Comparison of ENCODE assay signal across 1 cellular context in the genomic region with DNA sequence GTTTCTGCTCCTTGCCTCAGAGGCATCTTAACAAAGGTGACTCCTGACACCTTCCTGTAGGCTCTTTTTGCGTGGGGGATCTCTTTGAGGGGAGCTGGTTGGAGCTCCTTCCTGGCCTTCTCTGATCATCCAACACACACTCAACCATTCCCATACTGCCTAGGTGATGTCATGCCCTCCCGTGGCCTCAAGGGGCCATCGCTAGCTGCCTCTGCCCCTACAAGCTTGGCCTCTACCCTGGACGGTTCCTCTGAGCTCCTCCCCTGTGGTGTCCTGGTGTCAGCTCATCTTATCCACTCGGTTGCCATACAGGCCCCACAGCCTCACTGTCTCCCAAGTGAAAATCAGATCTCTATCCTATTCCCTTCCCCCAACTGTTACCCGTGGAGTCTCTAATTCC.
TF ChIP-seq lines count a peak whose summit lies in the region.

No MANE protein-coding gene starts in this region.

TF ChIP-seq in H1, 55 proteins besides CTCF, POLR2A, EP300 and RAD21:
- TF ChIP-seq SRF (IDR thresholded peaks at IDR 0.05; ENCODE audit: low read depth, low read length) (no peak), RNF2 (IDR thresholded peaks at IDR 0.05; ENCODE audit: borderline replicate concordance, low read depth, low read length, missing control alignments, poor library complexity, severe bottlenecking) (no peak), KDM1A (IDR thresholded peaks at IDR 0.05; ENCODE audit: borderline replicate concordance, low read length) (no peak), PHF8 (conservative IDR thresholded peaks at IDR 0.05; ENCODE audit: low read depth, low read length) (no peak), FOSL1 (IDR thresholded peaks at IDR 0.05; ENCODE audit: insufficient read depth, low read depth, low read length) (no peak)
